1 cellular context compared by ENCODE assay signal in the genomic region with DNA sequence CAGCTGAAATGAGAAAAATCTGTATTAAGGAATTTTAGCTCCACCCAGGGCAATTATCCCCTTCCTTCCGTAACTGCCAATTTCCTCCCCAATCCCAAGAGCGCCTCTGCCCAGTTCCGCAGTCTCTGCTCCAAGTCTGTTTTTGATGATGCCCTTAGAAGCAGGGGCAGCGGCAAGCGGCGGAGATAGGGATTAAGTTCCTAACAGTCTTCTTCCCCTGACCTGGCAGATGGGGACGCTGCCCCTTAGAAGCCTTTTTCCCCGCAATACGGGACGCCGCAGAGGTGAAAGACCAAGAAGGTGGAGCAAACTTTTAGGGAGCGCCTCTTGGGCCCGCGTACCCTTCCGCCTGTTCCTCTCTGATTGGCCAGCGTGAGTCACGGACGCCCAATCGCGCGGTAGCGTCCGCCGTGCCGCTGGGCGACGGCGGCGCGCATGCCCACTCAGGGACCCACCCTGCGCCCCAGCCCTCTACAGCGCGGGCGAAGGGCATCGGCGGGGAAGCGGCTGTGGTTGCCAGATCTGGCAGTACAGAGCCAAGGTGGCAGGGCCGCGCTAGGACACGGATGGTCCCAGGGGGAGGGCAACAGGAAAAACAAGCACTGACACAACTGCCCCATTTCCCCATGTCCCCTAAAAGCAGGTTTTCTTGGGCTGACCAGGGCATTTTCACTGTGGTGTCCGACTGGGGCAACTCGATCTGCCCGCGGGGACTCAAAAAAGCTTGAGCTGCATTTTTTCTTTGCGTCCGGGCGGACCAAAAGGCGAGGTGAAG.
TF ChIP-seq lines count a peak whose summit lies in the region.

No MANE protein-coding gene starts in this region.

TF ChIP-seq in H1, 55 proteins besides CTCF, POLR2A, EP300 and RAD21 (continued from another document):
- TF ChIP-seq USF2 (IDR thresholded peaks at IDR 0.05; ENCODE audit: low read length) (peak; percentile 51; the same call in 1 of the 2 replicates), BACH1 (IDR thresholded peaks at IDR 0.05; ENCODE audit: low read length) (peak; percentile 5; the same call in 1 of the 2 replicates), KDM4A (IDR thresholded peaks at IDR 0.05; ENCODE audit: low read depth, low read length, severe bottlenecking) (peak; percentile 94)
- TF ChIP-seq, protein P1, sequence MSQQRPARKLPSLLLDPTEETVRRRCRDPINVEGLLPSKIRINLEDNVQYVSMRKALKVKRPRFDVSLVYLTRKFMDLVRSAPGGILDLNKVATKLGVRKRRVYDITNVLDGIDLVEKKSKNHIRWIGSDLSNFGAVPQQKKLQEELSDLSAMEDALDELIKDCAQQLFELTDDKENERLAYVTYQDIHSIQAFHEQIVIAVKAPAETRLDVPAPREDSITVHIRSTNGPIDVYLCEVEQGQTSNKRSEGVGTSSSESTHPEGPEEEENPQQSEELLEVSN (IDR thresholded peaks at IDR 0.05), result peak; percentile 84
